12 cellular contexts compared by ENCODE assay signal in genomic region chr2:11752906-11753305, GRCh38. TPM values are rescaled to one million over a fixed set of nuclear protein-coding genes. Genes with fewer than 3 reads are reported as not detected.
DNase-seq lines count a peak whose midpoint lies in the region; ATAC-seq and TF ChIP-seq lines count a peak whose summit lies in the region.
"Had no signal": no experiment of that assay in that cellular context is flagged by ENCODE, and none has a peak within 500 bp of the region (broad histone marks: within the 10 kb centered on the region; RNA-seq: fewer than 3 reads in every experiment).

No MANE protein-coding gene starts in this region.

- no peak for TF ChIP-seq CTCF in spleen (IDR thresholded peaks at IDR 0.05 in 8 of 11, conservative IDR thresholded peaks at IDR 0.05 in 3 of 11)

- H3K9me3 Mint-ChIP-seq in T-helper 2 cell treated with Interferon-gamma antibody and Interleukin-4, amounts not matched to agents 5 μg/mL and 100 μg/mL, for 36 hours = no peaks in the 10 kb centered on the region

- no peak for TF ChIP-seq POLR2A in spleen (IDR thresholded peaks at IDR 0.05)

- 62 to 70% (median 65%) methylated on average over 8 of the region's 8 CpGs for WGBS in spleen, 5 donors

- intact Hi-C loops in spleen (cut with DNase I; ENCODE audit: low total_unique reads) = no loop called here

- peak overlapping the region; percentile 23 for H3K9ac ChIP-seq in endocrine pancreas (ENCODE audit: control insufficient read depth, insufficient read depth, low read length)

- peak overlapping the region; percentile 9 for H3K4me3 ChIP-seq in endocrine pancreas (ENCODE audit: control insufficient read depth, insufficient read depth, low read length)
- H3K4me3 ChIP-seq in spleen = peak overlapping the region in 1 of 8 donors; percentile 55

- H3K36me3 ChIP-seq in endocrine pancreas (ENCODE audit: control insufficient read depth, insufficient read depth, low read length) (no peaks in the 10 kb centered on the region), spleen (no peaks in the 10 kb centered on the region)

- H3K27me3 ChIP-seq in endocrine pancreas (ENCODE audit: control insufficient read depth, insufficient read depth, low read length) = no peaks in the 10 kb centered on the region
- no peaks in the 10 kb centered on the region for H3K27me3 ChIP-seq in spleen (replicated peaks in 1 of 7)

- H3K9me3 ChIP-seq in endocrine pancreas (ENCODE audit: control insufficient read depth, low read length) (no peaks in the 10 kb centered on the region), spleen (no peaks in the 10 kb centered on the region)

- H3K4me1 ChIP-seq in endocrine pancreas (ENCODE audit: control insufficient read depth, insufficient read depth, low read length) (peaks cover 13% of the 10 kb centered on the region), spleen (peaks cover 46 to 96% (median 93%) of the 10 kb centered on the region in 6 donors)

- peaks cover 75% of the 10 kb centered on the region for H3K4me1 Mint-ChIP-seq in T-helper 2 cell treated with Interferon-gamma antibody and Interleukin-4, amounts not matched to agents 5 μg/mL and 100 μg/mL, for 36 hours (ENCODE audit: low read depth)

- H3K36me3 Mint-ChIP-seq in T-helper 2 cell treated with Interferon-gamma antibody and Interleukin-4, amounts not matched to agents 5 μg/mL and 100 μg/mL, for 36 hours (ENCODE audit: low read depth) = peaks cover 8% of the 10 kb centered on the region

- H3K27ac ChIP-seq in spleen = peak overlapping the region in 7 of 8 donors; percentile 68 to 90 (median 85)
- H3K27ac ChIP-seq: WERI-Rb-1 had no signal

- no peaks in the 10 kb centered on the region for H3K27me3 Mint-ChIP-seq in T-helper 2 cell treated with Interferon-gamma antibody and Interleukin-4, amounts not matched to agents 5 μg/mL and 100 μg/mL, for 36 hours (ENCODE audit: low read depth)

- H3K4me3 Mint-ChIP-seq in T-helper 2 cell treated with Interferon-gamma antibody and Interleukin-4, amounts not matched to agents 5 μg/mL and 100 μg/mL, for 36 hours = peak overlapping the region; percentile 76

- DNase-seq in T-helper 2 cell treated with Interferon-gamma antibody and Interleukin-4, amounts not matched to agents 5 μg/mL and 100 μg/mL, for 36 hours (ENCODE audit: low spot score) = no peak
- DNase-seq in T-helper 2 cell (no peak), NCI-H748 (lab: John Stamatoyannopoulos, UW; ENCODE audit: unreplicated experiment) (peak; percentile 66), spleen (no peak), GM19238 (ENCODE audit: insufficient read length, low spot score) (no peak), hepatic stellate cell (ENCODE audit: low spot score) (no peak)
- DNase-seq: GOT3; NCI-H446 treated with DMSO at 0.1 percent for 48 hours; stimulated activated CD4-positive, alpha-beta T cell treated with anti-CD3 and anti-CD28 coated beads, Interleukin-4, amount 100 ng/mL, for 1 hour; WERI-Rb-1 had no signal

- H3K27ac Mint-ChIP-seq in T-helper 2 cell treated with Interferon-gamma antibody and Interleukin-4, amounts not matched to agents 5 μg/mL and 100 μg/mL, for 36 hours = peak overlapping the region; percentile 91

- no peak for ATAC-seq in HG03095 (IDR thresholded peaks at IDR 0.05; ENCODE audit: unreplicated experiment)

RNA-seq across cellular contexts. Expression of gene LPIN1, which starts 6.5 kb away (rescaled TPM):
- total RNA-seq in spleen = 10 to 100 TPM; 27.3 to 55.7 (median 47.6) TPM
- polyA plus RNA-seq in spleen = 10 to 100 TPM; 12.3 to 16.1 (median 15.4) TPM
